ENCODE assay signal across 8 cellular contexts in genomic region chr22:39405346-39406085, GRCh38.
DNase-seq lines count a peak whose midpoint lies in the region; ATAC-seq and TF ChIP-seq lines count a peak whose summit lies in the region.

No MANE protein-coding gene starts in this region.

- ATAC-seq in HG03565 (IDR thresholded peaks at IDR 0.05; ENCODE audit: unreplicated experiment) = no peak

- H3K4me3 ChIP-seq in cardiac fibroblast (replicated peaks in 1 of 2; ENCODE audit: low read depth in 2 of 2, low read length in 2 of 2) = peak overlapping the region in 1 of 2 donors; percentile 28

- TF ChIP-seq CTCF in cardiac fibroblast (IDR thresholded peaks at IDR 0.05; ENCODE audit: low read depth, low read length) = peak; percentile 37

- DNase-seq in MV-4-11 (lab: John Stamatoyannopoulos, UW) = peak; percentile 52
- peak; percentile 69 to 80 for DNase-seq in cardiac fibroblast (ENCODE audit: low read depth in 2 of 2)
- DNase-seq in midbrain (lab: John Stamatoyannopoulos, UW) = peak; percentile 70
- peak; percentile 27 to 29 for DNase-seq in stimulated activated CD8-positive, alpha-beta memory T cell treated with anti-CD3 and anti-CD28 coated beads, Interleukin-7, amount 100 ng/mL, for 4 hours (ENCODE audit: low read depth in 2 of 2)
- no peak for DNase-seq in islet precursor cell
- no peak for DNase-seq in effector CD8-positive, alpha-beta T cell (lab: John Stamatoyannopoulos, UW)
- DNase-seq in NCI-H446 (lab: John Stamatoyannopoulos, UW) = no peak

Comparison
In these comparisons a context has a peak if more than half of its experiments do, and no peak if none do; other contexts are left out.
1. DNase-seq: peak in MV-4-11 (single experiment), cardiac fibroblast (2 of 2), midbrain (single experiment) and stimulated activated CD8-positive, alpha-beta memory T cell treated with anti-CD3 and anti-CD28 coated beads, Interleukin-7, amount 100 ng/mL, for 4 hours (2 of 2); none in islet precursor cell (single experiment), effector CD8-positive, alpha-beta T cell (single experiment) and NCI-H446 (0 of 2).